ENCODE assay signal across 8 cellular contexts in the genomic region with DNA sequence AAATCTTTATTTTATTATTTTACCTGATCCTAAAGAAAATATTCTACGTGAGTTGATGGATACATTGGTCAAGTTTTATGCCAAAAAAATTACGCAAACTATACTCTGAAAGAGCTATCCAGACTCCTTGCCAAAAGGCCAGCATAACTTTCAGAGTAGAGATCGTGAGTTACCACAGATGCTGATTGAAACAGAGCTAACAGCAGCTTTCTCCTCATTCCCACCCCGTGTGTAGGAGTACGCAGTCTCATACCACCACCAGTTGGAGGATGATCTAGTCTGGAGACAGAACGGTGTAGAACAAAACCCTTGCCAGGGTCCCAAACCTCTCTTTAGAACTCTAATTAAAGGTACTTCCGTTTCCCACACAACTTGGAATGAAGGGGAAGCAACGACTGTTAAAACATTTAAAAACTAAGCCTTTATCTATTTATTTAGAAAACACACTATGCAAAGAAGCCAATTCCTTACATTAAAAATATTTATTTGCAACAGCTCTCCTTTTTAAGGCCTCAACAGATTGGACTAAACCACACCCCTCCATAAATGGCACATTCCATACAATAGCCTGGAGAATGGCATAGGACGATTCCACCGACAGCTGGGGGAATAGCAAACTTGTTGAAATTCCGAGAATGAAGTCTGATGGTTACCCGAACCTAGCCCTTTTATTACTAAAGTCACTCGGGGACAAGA. TPM values are rescaled to one million over a fixed set of nuclear protein-coding genes. Genes with fewer than 3 reads are reported as not detected.
A peak's percentile ranks its signal among the peaks of the same experiment; 100 is the strongest.
DNase-seq lines count a peak whose midpoint lies in the region; ATAC-seq and TF ChIP-seq lines count a peak whose summit lies in the region.

No MANE protein-coding gene starts in this region.

- peak overlapping the region; percentile 92 for H3K27ac Mint-ChIP-seq in activated CD4-positive, alpha-beta memory T cell treated with anti-CD3 and anti-CD28 coated beads for 36 hours
- H3K27ac Mint-ChIP-seq in neural progenitor cell = peak overlapping the region; percentile 53

- H2AFZ ChIP-seq in neural progenitor cell (replicated peaks) = no peak overlapping the region

- ATAC-seq in Right ventricle myocardium superior (ENCODE audit: poor library complexity) (no peak), HG03108 (IDR thresholded peaks at IDR 0.05; ENCODE audit: unreplicated experiment) (no peak)

- peak overlapping the region; percentile 93 for H3K4me3 Mint-ChIP-seq in activated CD4-positive, alpha-beta memory T cell treated with anti-CD3 and anti-CD28 coated beads for 36 hours
- peak overlapping the region; percentile 93 for H3K4me3 Mint-ChIP-seq in neural progenitor cell

- intact Hi-C loops in Right ventricle myocardium superior (cut with DNase I) (no loop called here), esophagus squamous epithelium (cut with DNase I) (no loop called here)
- intact Hi-C loops in activated CD4-positive, alpha-beta memory T cell treated with anti-CD3 and anti-CD28 coated beads for 36 hours (cut with micrococcal nuclease) = loop anchor here (2.0 to 5.0 kb wide), 3 partner anchors 30 to 461 kb away; no protein-coding TSS in a partner anchor

- H3K27me3 ChIP-seq in cardiac muscle cell (no peaks in the 10 kb centered on the region), esophagus squamous epithelium (no peaks in the 10 kb centered on the region), neural progenitor cell (no peaks in the 10 kb centered on the region)

- peak overlapping the region; percentile 96 for H3K4me2 ChIP-seq in neural progenitor cell

- no peaks in the 10 kb centered on the region for H3K9me3 ChIP-seq in cardiac muscle cell (ENCODE audit: low read depth)
- H3K9me3 ChIP-seq in esophagus squamous epithelium = no peaks in the 10 kb centered on the region
- H3K9me3 ChIP-seq in neural progenitor cell (ENCODE audit: low read depth) = no peaks in the 10 kb centered on the region

- H4K20me1 ChIP-seq in neural progenitor cell (ENCODE audit: low read depth) = peaks cover 56% of the 10 kb centered on the region

- TF ChIP-seq CTCF in cardiac muscle cell (IDR thresholded peaks at IDR 0.05; ENCODE audit: low read depth, low read length) (no peak), esophagus squamous epithelium (IDR thresholded peaks at IDR 0.05) (no peak), neural progenitor cell (IDR thresholded peaks at IDR 0.05) (no peak)

- CTCF ChIA-PET in activated CD4-positive, alpha-beta memory T cell treated with anti-CD3 and anti-CD28 coated beads for 36 hours (lab: Charles Lee) = interaction anchor here (1.0 to 2.1 kb wide), 4 partner anchors 25 to 157 kb away, joined by 3 to 10 read pairs (median 7); no protein-coding TSS in a partner anchor

- WGBS in esophagus squamous epithelium, 2 donors = 1% methylated on average over 13 of the region's 13 CpGs

- no peak for TF ChIP-seq POLR2A in esophagus squamous epithelium (IDR thresholded peaks at IDR 0.05)

- H3K4me1 ChIP-seq in cardiac muscle cell (ENCODE audit: low read depth) (peaks cover 19% of the 10 kb centered on the region), esophagus squamous epithelium (peaks cover 14 to 54% (median 24%) of the 10 kb centered on the region in 3 donors), neural progenitor cell (peaks cover 41% of the 10 kb centered on the region)

- H3K27ac ChIP-seq in cardiac muscle cell (peak overlapping the region; percentile 99), esophagus squamous epithelium (peak overlapping the region; percentile 98 to 100 (median 99)), neural progenitor cell (peak overlapping the region; percentile 9)

- H3K27me3 Mint-ChIP-seq in activated CD4-positive, alpha-beta memory T cell treated with anti-CD3 and anti-CD28 coated beads for 36 hours = peaks cover 1% of the 10 kb centered on the region
- peaks cover 8% of the 10 kb centered on the region for H3K27me3 Mint-ChIP-seq in neural progenitor cell (ENCODE audit: insufficient read depth, low read depth)

- H3F3A ChIP-seq in neural progenitor cell (ENCODE audit: low read depth) = peaks cover 56% of the 10 kb centered on the region

- peaks cover 44% of the 10 kb centered on the region for H3K4me1 Mint-ChIP-seq in activated CD4-positive, alpha-beta memory T cell treated with anti-CD3 and anti-CD28 coated beads for 36 hours (ENCODE audit: low read depth)
- H3K4me1 Mint-ChIP-seq in neural progenitor cell = peaks cover 41% of the 10 kb centered on the region

- peak overlapping the region; percentile 95 for H3K4me3 ChIP-seq in cardiac muscle cell
- H3K4me3 ChIP-seq in esophagus squamous epithelium = peak overlapping the region; percentile 74 to 94 (median 88)
- peak overlapping the region; percentile 86 for H3K4me3 ChIP-seq in neural progenitor cell

- peak; percentile 45 to 96 for DNase-seq in cardiac muscle cell (ENCODE audit: low read depth in 1 of 2, low spot score in 1 of 2)
- DNase-seq in Right ventricle myocardium superior = no peak
- DNase-seq in NCI-H1105 (lab: John Stamatoyannopoulos, UW) = peak; percentile 15
- DNase-seq in activated CD4-positive, alpha-beta memory T cell treated with anti-CD3 and anti-CD28 coated beads for 36 hours = peak; percentile 74
- no peak for DNase-seq in esophagus squamous epithelium (lab: John Stamatoyannopoulos, UW)
- peak; percentile 64 for DNase-seq in neural progenitor cell (ENCODE audit: low spot score)
- DNase-seq in GF-D8 (lab: John Stamatoyannopoulos, UW) = no peak

- no peaks in the 10 kb centered on the region for H3K36me3 ChIP-seq in cardiac muscle cell
- H3K36me3 ChIP-seq in esophagus squamous epithelium = no peaks in the 10 kb centered on the region
- peaks cover 5% of the 10 kb centered on the region for H3K36me3 ChIP-seq in neural progenitor cell

- H3K36me3 Mint-ChIP-seq in activated CD4-positive, alpha-beta memory T cell treated with anti-CD3 and anti-CD28 coated beads for 36 hours = peaks cover 23% of the 10 kb centered on the region
- peaks cover 27% of the 10 kb centered on the region for H3K36me3 Mint-ChIP-seq in neural progenitor cell

- H3K9ac ChIP-seq in neural progenitor cell = peak overlapping the region; percentile 67

- H3K9me3 Mint-ChIP-seq in activated CD4-positive, alpha-beta memory T cell treated with anti-CD3 and anti-CD28 coated beads for 36 hours = no peaks in the 10 kb centered on the region
- peaks cover 2% of the 10 kb centered on the region for H3K9me3 Mint-ChIP-seq in neural progenitor cell

- H3K79me2 ChIP-seq in neural progenitor cell (ENCODE audit: low read depth) = peaks cover 63% of the 10 kb centered on the region

- POLR2A ChIA-PET in activated CD4-positive, alpha-beta memory T cell treated with anti-CD3 and anti-CD28 coated beads for 36 hours (lab: Charles Lee) = interaction anchor here (0.7 to 2.2 kb wide), 10 partner anchors 15 to 117 kb away, joined by 3 to 25 read pairs (median 6); a partner anchor contains a TSS

RNA-seq across cellular contexts. Expression of a gene that starts 1.4 kb away (rescaled TPM):
- total RNA-seq in cardiac muscle cell (100 and 175 TPM in 2 replicates), Right ventricle myocardium superior (196 TPM), esophagus squamous epithelium (10 to 100 TPM; 32.4 to 73.4 (median 60.9) TPM), neural progenitor cell (ENCODE audit: low replicate concordance) (449 and 700 TPM in 2 replicates)
- polyA plus RNA-seq in cardiac muscle cell = 47.0 and 80.9 TPM in 2 replicates
- total RNA-seq in activated CD4-positive, alpha-beta memory T cell treated with anti-CD3 and anti-CD28 coated beads for 36 hours = 100 to 1,000 TPM; 149 to 202 TPM

RNA-seq across cellular contexts. Expression of a gene that starts 26.7 kb away (rescaled TPM):
- total RNA-seq in cardiac muscle cell (3.3 and 7.2 TPM in 2 replicates), Right ventricle myocardium superior (15.0 TPM), esophagus squamous epithelium (10 to 100 TPM in 1 of 4 donors, 1 to 10 TPM in 3; 3.0 to 19.3 (median 7.0) TPM), neural progenitor cell (ENCODE audit: low replicate concordance) (3.8 and 6.0 TPM in 2 replicates)
- polyA plus RNA-seq in cardiac muscle cell = 6.5 and 15.2 TPM in 2 replicates
- 10 to 100 TPM; 31.5 to 31.6 TPM for total RNA-seq in activated CD4-positive, alpha-beta memory T cell treated with anti-CD3 and anti-CD28 coated beads for 36 hours

Comparison
In these comparisons a context has a peak if more than half of its experiments do, and no peak if none do; other contexts are left out.
1. DNase-seq: peak in cardiac muscle cell (2 of 2), NCI-H1105 (single experiment), activated CD4-positive, alpha-beta memory T cell treated with anti-CD3 and anti-CD28 coated beads for 36 hours (single experiment) and neural progenitor cell (single experiment); none in Right ventricle myocardium superior (single experiment), esophagus squamous epithelium (single experiment) and GF-D8 (single experiment).
2. H3K27ac ChIP-seq: peak in every context shown above with its lines; median percentile 99 in cardiac muscle cell; 99 in esophagus squamous epithelium; 9 in neural progenitor cell.
3. Peak in every context shown above with its lines, with median percentiles within 50 percentile points of each other: H3K4me3 ChIP-seq.